Comparison of ENCODE assay signal across 13 cellular contexts in genomic region chr6:14882394-14883073, GRCh38.
A peak's percentile ranks its signal among the peaks of the same experiment; 100 is the strongest.
DNase-seq lines count a peak whose midpoint lies in the region; ATAC-seq and TF ChIP-seq lines count a peak whose summit lies in the region.
"Had no signal": no experiment of that assay in that cellular context is flagged by ENCODE, and none has a peak within 500 bp of the region (broad histone marks: within the 10 kb centered on the region; RNA-seq: fewer than 3 reads in every experiment).

No MANE protein-coding gene starts in this region.

- WGBS in suprapubic skin, result 67% methylated on average over 9 of the region's 9 CpGs
- 65% methylated on average over 9 of the region's 9 CpGs; no CpG with 5 or more reads in 1 of the 2 donors for WGBS in transverse colon (ENCODE audit: low coverage in 1 of 2), 2 donors

- TF ChIP-seq POLR2A in suprapubic skin (IDR thresholded peaks at IDR 0.05), result no peak
- TF ChIP-seq POLR2A in transverse colon (IDR thresholded peaks at IDR 0.05), result no peak

- peak overlapping the region in 10 of 11 experiments; percentile 31 to 97 (median 72); a peak in 19 of 22 replicates for H3K27ac ChIP-seq in BLaER1 treated with 17β-estradiol and CSF1 and Interleukin-3, amounts not matched to agents 10 nM and 100 nM
- peak overlapping the region; percentile 45 for H3K27ac ChIP-seq in neutrophil
- H3K27ac ChIP-seq in suprapubic skin, result no peak overlapping the region
- H3K27ac ChIP-seq in transverse colon, result no peak overlapping the region
- H3K27ac ChIP-seq: tibial nerve had no signal

- in situ Hi-C loops in transverse colon (cut with MboI; ENCODE audit: low pct_ligation_motif_present in 1 of 4, low pct_unique_long_range_greater_than_20kb in 1 of 4, low sequenced_read_pairs in 3 of 4), result no loop called here

- peaks cover 0 to 10% (median 0%) of the 10 kb centered on the region in 11 experiments; a peak in 2 of 22 replicates for H3K9me3 ChIP-seq in BLaER1 treated with 17β-estradiol and CSF1 and Interleukin-3, amounts not matched to agents 10 nM and 100 nM (replicated peaks in 1 of 11)
- H3K9me3 ChIP-seq in neutrophil, result no peaks in the 10 kb centered on the region
- H3K9me3 ChIP-seq in suprapubic skin, result no peaks in the 10 kb centered on the region
- no peaks in the 10 kb centered on the region for H3K9me3 ChIP-seq in transverse colon
- H3K9me3 ChIP-seq: tibial nerve had no signal

- TF ChIP-seq CTCF in fibroblast of mammary gland (conservative IDR thresholded peaks at IDR 0.05; ENCODE audit: control insufficient read depth, insufficient read depth, low read depth, low read length) (no peak), neutrophil (IDR thresholded peaks at IDR 0.05) (no peak), suprapubic skin (IDR thresholded peaks at IDR 0.05) (no peak), transverse colon (IDR thresholded peaks at IDR 0.05) (no peak)

- intact Hi-C loops in transverse colon (cut with DNase I; ENCODE audit: low total_unique reads), result no loop called here

- no peaks in the 10 kb centered on the region for H4K20me1 ChIP-seq in BLaER1 treated with 17β-estradiol and CSF1 and Interleukin-3, amounts not matched to agents 10 nM and 100 nM

- H3K4me2 ChIP-seq in BLaER1 treated with 17β-estradiol and CSF1 and Interleukin-3, amounts not matched to agents 10 nM and 100 nM, result peak overlapping the region; percentile 56 to 87 (median 80)

- DNase-seq in NCI-H2171 treated with DMSO at 0.1 percent for 48 hours (lab: John Stamatoyannopoulos, UW) (peak; percentile 78), fibroblast of mammary gland (ENCODE audit: low read depth) (peak; percentile 30), suprapubic skin (ENCODE audit: low spot score in 2 of 2) (no peak), transverse colon (no peak), activated T-cell treated with anti-CD3 and anti-CD28 coated beads for 4 hours (no peak)
- DNase-seq: activated CD4-positive, alpha-beta T cell treated with anti-CD3 and anti-CD28 coated beads, Interleukin-2, amount 10 ng/mL, durations not matched to agents 24 days and 14 days; DMS53; NCI-H510A treated with DMSO at 0.1 percent for 48 hours had no signal

- TF ChIP-seq EP300 in suprapubic skin (IDR thresholded peaks at IDR 0.05) (no peak), transverse colon (IDR thresholded peaks at IDR 0.05; ENCODE audit: low read depth) (no peak)

- no peak for ATAC-seq in HG03457 (IDR thresholded peaks at IDR 0.05; ENCODE audit: unreplicated experiment)
- ATAC-seq: Panc1 had no signal

- peak overlapping the region in 2 of 10 experiments; percentile 0 to 5; a peak in 2 of 20 replicates for H3K4me3 ChIP-seq in BLaER1 treated with 17β-estradiol and CSF1 and Interleukin-3, amounts not matched to agents 10 nM and 100 nM
- H3K4me3 ChIP-seq in fibroblast of mammary gland (ENCODE audit: control insufficient read depth, low read depth, low read length) (no peak overlapping the region), neutrophil (ENCODE audit: low read depth in 1 of 2, low read length in 1 of 2) (no peak overlapping the region), suprapubic skin (no peak overlapping the region), transverse colon (no peak overlapping the region)
- H3K4me3 ChIP-seq: tibial nerve had no signal

- no peaks in the 10 kb centered on the region for H3K36me3 ChIP-seq in BLaER1 treated with 17β-estradiol and CSF1 and Interleukin-3, amounts not matched to agents 10 nM and 100 nM
- no peaks in the 10 kb centered on the region for H3K36me3 ChIP-seq in neutrophil
- no peaks in the 10 kb centered on the region for H3K36me3 ChIP-seq in suprapubic skin
- H3K36me3 ChIP-seq in transverse colon, result no peaks in the 10 kb centered on the region
- H3K36me3 ChIP-seq: tibial nerve had no signal

- H3K27me3 ChIP-seq in BLaER1 treated with 17β-estradiol and CSF1 and Interleukin-3, amounts not matched to agents 10 nM and 100 nM, result no peaks in the 10 kb centered on the region
- H3K27me3 ChIP-seq in neutrophil, result no peaks in the 10 kb centered on the region
- H3K27me3 ChIP-seq in suprapubic skin, result no peaks in the 10 kb centered on the region
- H3K27me3 ChIP-seq in transverse colon, result no peaks in the 10 kb centered on the region
- H3K27me3 ChIP-seq: tibial nerve had no signal

- peak overlapping the region in 9 of 11 experiments; percentile 19 to 63 (median 48); a peak in 15 of 22 replicates for H3K9ac ChIP-seq in BLaER1 treated with 17β-estradiol and CSF1 and Interleukin-3, amounts not matched to agents 10 nM and 100 nM

- H3K4me1 ChIP-seq in BLaER1 treated with 17β-estradiol and CSF1 and Interleukin-3, amounts not matched to agents 10 nM and 100 nM, result peaks cover 51 to 89% (median 78%) of the 10 kb centered on the region in 10 experiments
- peaks cover 32 to 38% of the 10 kb centered on the region in 2 experiments for H3K4me1 ChIP-seq in neutrophil (ENCODE audit: control insufficient read depth in 1 of 2, insufficient read depth in 1 of 2, low read depth in 1 of 2, low read length in 1 of 2)
- H3K4me1 ChIP-seq in suprapubic skin, result peaks cover 29% of the 10 kb centered on the region
- H3K4me1 ChIP-seq in transverse colon, result peaks cover 0 to 36% (median 0%) of the 10 kb centered on the region in 4 donors

Comparison
In these comparisons a context has a peak if more than half of its experiments do, and no peak if none do; other contexts are left out.
1. H3K27ac ChIP-seq: peak in BLaER1 treated with 17β-estradiol and CSF1 and Interleukin-3, amounts not matched to agents 10 nM and 100 nM (10 of 11) and neutrophil (single experiment); none in suprapubic skin (single experiment) and transverse colon (0 of 4).
2. DNase-seq: peak in NCI-H2171 treated with DMSO at 0.1 percent for 48 hours (single experiment) and fibroblast of mammary gland (single experiment); none in suprapubic skin (0 of 2), transverse colon (single experiment) and activated T-cell treated with anti-CD3 and anti-CD28 coated beads for 4 hours (single experiment).